In the genomic region with DNA sequence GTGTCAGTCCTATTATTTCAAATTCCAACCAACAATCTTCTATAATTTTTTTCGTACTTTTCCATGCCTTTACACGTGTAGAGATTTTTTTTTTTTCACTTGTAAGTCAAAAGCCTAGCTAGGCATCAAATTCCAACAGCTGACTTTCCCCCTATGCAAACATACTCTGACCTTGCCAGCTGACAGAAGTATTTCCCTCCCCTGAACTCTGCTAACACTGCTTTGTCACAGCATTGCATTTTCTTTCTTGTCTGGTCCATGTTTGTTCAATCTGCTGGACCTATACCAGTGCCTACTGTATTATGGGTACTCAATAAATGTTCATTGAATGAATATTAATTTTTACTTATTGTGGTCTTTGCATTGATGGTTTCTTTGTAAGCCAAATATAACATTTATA, we compare ENCODE assay signal across 27 cellular contexts.
DNase-seq lines count a peak whose midpoint lies in the region; ATAC-seq, FAIRE-seq and TF ChIP-seq lines count a peak whose summit lies in the region.
"Had no signal": no experiment of that assay in that cellular context is flagged by ENCODE, and none has a peak within 500 bp of the region (broad histone marks: within the 10 kb centered on the region; RNA-seq: fewer than 3 reads in every experiment).

No MANE protein-coding gene starts in this region.

- intact Hi-C loops in HepG2 (cut with micrococcal nuclease; ENCODE audit: unreplicated experiment) = no loop called here

- no peaks in the 10 kb centered on the region for H3K36me3 ChIP-seq in hepatocyte (replicated peaks; ENCODE audit: insufficient read depth, low read depth)
- H3K36me3 ChIP-seq in HepG2 (replicated peaks in 1 of 2; ENCODE audit: control insufficient read depth in 1 of 2, insufficient read depth in 2 of 2, low read length in 2 of 2) = no peaks in the 10 kb centered on the region

- DNase-seq in NCI-H2171 treated with DMSO at 0.1 percent for 48 hours (lab: John Stamatoyannopoulos, UW) (peak; percentile 36), NCI-H2171 (lab: John Stamatoyannopoulos, UW) (no peak), hepatocyte (ENCODE audit: low spot score) (peak; percentile 24), left lobe of liver (ENCODE audit: low spot score) (no peak), HepG2 (ENCODE audit: low spot score) (peak; percentile 36), RKO (ENCODE audit: low spot score) (no peak), NCI-H2196 treated with DMSO at 0.1 percent for 48 hours (lab: John Stamatoyannopoulos, UW; ENCODE audit: unreplicated experiment) (no peak), COLO829 (ENCODE audit: low spot score) (no peak)
- DNase-seq: AML-193; CD4-positive, alpha-beta T cell; CD8-positive, alpha-beta T cell; COR-L47; DMS 273 treated with DMSO at 0.1 percent for 48 hours; DMS153; DMS53; DMS79; DND-41; EL; GDM1 had no signal

- H3K4me1 ChIP-seq in hepatocyte (ENCODE audit: insufficient read depth) (no peaks in the 10 kb centered on the region), HepG2 (ENCODE audit: insufficient read depth, low read length) (peaks cover 11% of the 10 kb centered on the region)
- H3K4me1 ChIP-seq: A549; BLaER1 treated with 17β-estradiol and CSF1 and Interleukin-3, amounts not matched to agents 10 nM and 100 nM had no signal

- no peaks in the 10 kb centered on the region for H3K27me3 ChIP-seq in hepatocyte
- no peaks in the 10 kb centered on the region; a peak in 1 of 5 replicates for H3K27me3 ChIP-seq in HepG2 (ENCODE audit: control insufficient read depth in 1 of 2, insufficient read depth in 2 of 2, low read length in 2 of 2)
- H3K27me3 ChIP-seq: BLaER1 treated with 17β-estradiol and CSF1 and Interleukin-3, amounts not matched to agents 10 nM and 100 nM had no signal

- POLR2A ChIA-PET in HepG2 (lab: Yijun Ruan, JAX) = no interaction called here

- H4K20me1 ChIP-seq in hepatocyte (ENCODE audit: insufficient read depth, poor library complexity, severe bottlenecking) = no peaks in the 10 kb centered on the region
- no peaks in the 10 kb centered on the region for H4K20me1 ChIP-seq in HepG2 (ENCODE audit: insufficient read depth, low read length)
- H4K20me1 ChIP-seq: BLaER1 treated with 17β-estradiol and CSF1 and Interleukin-3, amounts not matched to agents 10 nM and 100 nM had no signal

- no peak for TF ChIP-seq CTCF in hepatocyte (IDR thresholded peaks at IDR 0.05; ENCODE audit: poor library complexity)
- no peak for TF ChIP-seq CTCF in HepG2 (CRISPR knock-in tag; IDR thresholded peaks at IDR 0.05)

- no peak overlapping the region for H3K4me3 ChIP-seq in hepatocyte
- no peak overlapping the region for H3K4me3 ChIP-seq in HepG2 (replicated peaks in 1 of 3; ENCODE audit: insufficient read depth in 1 of 3, low read depth in 2 of 3, low read length in 3 of 3)
- H3K4me3 ChIP-seq: A549; BLaER1 treated with 17β-estradiol and CSF1 and Interleukin-3, amounts not matched to agents 10 nM and 100 nM; GM12878 had no signal

- no peak overlapping the region for H3K9ac ChIP-seq in HepG2 (ENCODE audit: insufficient read depth, low read depth, low read length)
- H3K9ac ChIP-seq: BLaER1 treated with 17β-estradiol and CSF1 and Interleukin-3, amounts not matched to agents 10 nM and 100 nM had no signal

- H3K9me3 ChIP-seq in hepatocyte (ENCODE audit: low read depth) (no peaks in the 10 kb centered on the region), HepG2 (ENCODE audit: low read length) (peaks cover 46% of the 10 kb centered on the region)
- H3K9me3 ChIP-seq: A549 had no signal

- BruUV-seq in HepG2 (replicated peaks; lab: Mats Ljungman, UMichigan) = no TSS peak

- H3K4me2 ChIP-seq in hepatocyte (no peak overlapping the region), HepG2 (ENCODE audit: low read depth, low read length) (no peak overlapping the region)
- H3K4me2 ChIP-seq: A549; BLaER1 treated with 17β-estradiol and CSF1 and Interleukin-3, amounts not matched to agents 10 nM and 100 nM had no signal

- no peak for FAIRE-seq in HepG2 (lab: Jason Lieb, UNC)
- FAIRE-seq: A549, GM12878, GM12892, GM18507, GM19239 had no signal

- CTCF ChIA-PET in HepG2 (lab: Yijun Ruan, JAX; ENCODE audit: low intra/inter-chr PET ratio, low total read pairs) = no interaction called here

- no peak for TF ChIP-seq RAD21 in HepG2 (CRISPR knock-in tag; IDR thresholded peaks at IDR 0.05)

- H2AFZ ChIP-seq in hepatocyte = no peak overlapping the region
- H2AFZ ChIP-seq in HepG2 (ENCODE audit: low read length) = no peak overlapping the region

- in situ Hi-C loops in HepG2 (cut with HindIII; ENCODE audit: extremely low pct_ligation_motif_present, low pct_unique_long_range_greater_than_20kb) = no loop called here

- no peak for TF ChIP-seq POLR2A in HepG2 (IDR thresholded peaks at IDR 0.05; ENCODE audit: insufficient read depth in 1 of 2, low read depth in 2 of 2, low read length in 2 of 2)

- peak; percentile 83 for ATAC-seq in left lobe of liver
- peak; percentile 91 for ATAC-seq in HepG2
- ATAC-seq: A549; CD8-positive, alpha-beta T cell; GM12878 had no signal

- 71% methylated on average over 2 of the region's 2 CpGs for WGBS in hepatocyte (ENCODE audit: low lambda C conversion rate, missing lambda C conversion rate)
- 0% methylated on average over 2 of the region's 2 CpGs for WGBS in HepG2 (ENCODE audit: low lambda C conversion rate)

- TF ChIP-seq EP300 in HepG2 (IDR thresholded peaks at IDR 0.05; ENCODE audit: low read depth in 2 of 2, low read length in 2 of 2) (no peak), HepG2 (CRISPR knock-in tag; IDR thresholded peaks at IDR 0.05; ENCODE audit: borderline replicate concordance) (no peak)

- no peaks in the 10 kb centered on the region for H3K9me2 ChIP-seq in hepatocyte (replicated peaks; ENCODE audit: insufficient read depth)

- H3K27ac ChIP-seq in hepatocyte (no peak overlapping the region), HepG2 (ENCODE audit: extremely low read length, insufficient read depth, low read length) (no peak overlapping the region)
- H3K27ac ChIP-seq: 22Rv1; A549; BLaER1 treated with 17β-estradiol and CSF1 and Interleukin-3, amounts not matched to agents 10 nM and 100 nM; C4-2B had no signal

- no peaks in the 10 kb centered on the region for H3K79me2 ChIP-seq in hepatocyte
- no peaks in the 10 kb centered on the region for H3K79me2 ChIP-seq in HepG2 (ENCODE audit: insufficient read depth, low read length)

TF ChIP-seq in HepG2, 621 proteins besides CTCF, POLR2A, EP300 and RAD21 (continues in another document):
- TF ChIP-seq, protein P1, sequence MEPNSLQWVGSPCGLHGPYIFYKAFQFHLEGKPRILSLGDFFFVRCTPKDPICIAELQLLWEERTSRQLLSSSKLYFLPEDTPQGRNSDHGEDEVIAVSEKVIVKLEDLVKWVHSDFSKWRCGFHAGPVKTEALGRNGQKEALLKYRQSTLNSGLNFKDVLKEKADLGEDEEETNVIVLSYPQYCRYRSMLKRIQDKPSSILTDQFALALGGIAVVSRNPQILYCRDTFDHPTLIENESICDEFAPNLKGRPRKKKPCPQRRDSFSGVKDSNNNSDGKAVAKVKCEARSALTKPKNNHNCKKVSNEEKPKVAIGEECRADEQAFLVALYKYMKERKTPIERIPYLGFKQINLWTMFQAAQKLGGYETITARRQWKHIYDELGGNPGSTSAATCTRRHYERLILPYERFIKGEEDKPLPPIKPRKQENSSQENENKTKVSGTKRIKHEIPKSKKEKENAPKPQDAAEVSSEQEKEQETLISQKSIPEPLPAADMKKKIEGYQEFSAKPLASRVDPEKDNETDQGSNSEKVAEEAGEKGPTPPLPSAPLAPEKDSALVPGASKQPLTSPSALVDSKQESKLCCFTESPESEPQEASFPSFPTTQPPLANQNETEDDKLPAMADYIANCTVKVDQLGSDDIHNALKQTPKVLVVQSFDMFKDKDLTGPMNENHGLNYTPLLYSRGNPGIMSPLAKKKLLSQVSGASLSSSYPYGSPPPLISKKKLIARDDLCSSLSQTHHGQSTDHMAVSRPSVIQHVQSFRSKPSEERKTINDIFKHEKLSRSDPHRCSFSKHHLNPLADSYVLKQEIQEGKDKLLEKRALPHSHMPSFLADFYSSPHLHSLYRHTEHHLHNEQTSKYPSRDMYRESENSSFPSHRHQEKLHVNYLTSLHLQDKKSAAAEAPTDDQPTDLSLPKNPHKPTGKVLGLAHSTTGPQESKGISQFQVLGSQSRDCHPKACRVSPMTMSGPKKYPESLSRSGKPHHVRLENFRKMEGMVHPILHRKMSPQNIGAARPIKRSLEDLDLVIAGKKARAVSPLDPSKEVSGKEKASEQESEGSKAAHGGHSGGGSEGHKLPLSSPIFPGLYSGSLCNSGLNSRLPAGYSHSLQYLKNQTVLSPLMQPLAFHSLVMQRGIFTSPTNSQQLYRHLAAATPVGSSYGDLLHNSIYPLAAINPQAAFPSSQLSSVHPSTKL (CRISPR knock-in tag; IDR thresholded peaks at IDR 0.05) = peak; percentile 51; the same call in 1 of the 2 replicates
- TF ChIP-seq GTF2F1 (IDR thresholded peaks at IDR 0.05; ENCODE audit: low read length) = no peak
- TF ChIP-seq, protein P2, sequence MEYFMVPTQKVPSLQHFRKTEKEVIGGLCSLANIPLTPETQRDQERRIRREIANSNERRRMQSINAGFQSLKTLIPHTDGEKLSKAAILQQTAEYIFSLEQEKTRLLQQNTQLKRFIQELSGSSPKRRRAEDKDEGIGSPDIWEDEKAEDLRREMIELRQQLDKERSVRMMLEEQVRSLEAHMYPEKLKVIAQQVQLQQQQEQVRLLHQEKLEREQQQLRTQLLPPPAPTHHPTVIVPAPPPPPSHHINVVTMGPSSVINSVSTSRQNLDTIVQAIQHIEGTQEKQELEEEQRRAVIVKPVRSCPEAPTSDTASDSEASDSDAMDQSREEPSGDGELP (IDR thresholded peaks at IDR 0.05; ENCODE audit: borderline replicate concordance, low read depth) = peak; percentile 96
- no peak for TF ChIP-seq STAT5B (CRISPR knock-in tag; IDR thresholded peaks at IDR 0.05)

Comparison
In these comparisons a context has a peak if more than half of its experiments do, and no peak if none do; other contexts are left out.
1. DNase-seq: peak in NCI-H2171 treated with DMSO at 0.1 percent for 48 hours (single experiment), hepatocyte (single experiment) and HepG2 (single experiment); none in NCI-H2171 (single experiment), left lobe of liver (single experiment), RKO (single experiment), NCI-H2196 treated with DMSO at 0.1 percent for 48 hours (single experiment) and COLO829 (single experiment).